ENCODE assay signal across 23 cellular contexts in the genomic region with DNA sequence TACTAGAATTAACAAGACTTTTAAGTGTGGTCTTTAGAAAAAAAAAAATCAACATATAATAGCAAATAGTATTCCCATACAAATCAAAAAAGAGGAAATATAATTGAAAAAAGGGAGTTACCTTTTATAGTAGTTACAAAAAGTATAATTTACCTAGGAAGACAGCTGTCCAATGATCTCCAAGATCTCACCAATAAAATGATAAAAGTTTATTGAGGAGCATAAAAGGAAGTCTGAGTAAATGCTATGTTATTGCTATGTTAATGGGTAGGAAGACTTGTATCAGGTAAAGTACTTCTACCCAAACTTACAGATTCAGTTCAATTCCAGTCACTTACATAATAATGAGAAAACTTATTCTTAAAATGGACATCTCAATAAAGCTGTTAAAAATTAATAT.
A peak's percentile ranks its signal among the peaks of the same experiment; 100 is the strongest.
DNase-seq lines count a peak whose midpoint lies in the region; ATAC-seq, FAIRE-seq and TF ChIP-seq lines count a peak whose summit lies in the region.
"Had no signal": no experiment of that assay in that cellular context is flagged by ENCODE, and none has a peak within 500 bp of the region (broad histone marks: within the 10 kb centered on the region; RNA-seq: fewer than 3 reads in every experiment).

No MANE protein-coding gene starts in this region.

- no peak for DNase-seq in left colon
- DNase-seq in small intestine: peak; percentile 11
- no peak for DNase-seq in COLO829 (ENCODE audit: low spot score)
- DNase-seq in pancreas: no peak
- no peak for DNase-seq in stimulated activated CD4-positive, alpha-beta T cell treated with anti-CD3 and anti-CD28 coated beads, Interleukin-4, amount 100 ng/mL, for 1 hour
- DNase-seq: AML-193; Caco-2; Calu3; CD4-positive, alpha-beta T cell; CD8-positive, alpha-beta memory T cell; DMS79; DND-41; EL; GF-D8 had no signal

- peak; percentile 69 for FAIRE-seq in G401.6 (lab: Jason Lieb, UNC)
- FAIRE-seq in colon (lab: Jason Lieb, UNC): peak; percentile 92
- peak; percentile 85 for FAIRE-seq in small intestine (lab: Jason Lieb, UNC)
- FAIRE-seq in pancreas (lab: Jason Lieb, UNC): no peak
- FAIRE-seq: D721Med, GM12891, GM19239 had no signal

- H3K9me3 ChIP-seq in small intestine (ENCODE audit: control insufficient read depth, low read depth) (no peaks in the 10 kb centered on the region), pancreas (no peaks in the 10 kb centered on the region)
- H3K9me3 ChIP-seq: A549; BLaER1 treated with 17β-estradiol and CSF1 and Interleukin-3, amounts not matched to agents 10 nM and 100 nM; Caco-2 had no signal

- intact Hi-C loops in left colon (cut with DNase I, micrococcal nuclease) (no loop called here), pancreas (cut with DNase I) (no loop called here)

- H3K4me3 ChIP-seq in small intestine (ENCODE audit: low read depth in 1 of 2, low read length in 2 of 2): no peak overlapping the region
- no peak overlapping the region for H3K4me3 ChIP-seq in pancreas
- H3K4me3 ChIP-seq: A549; BLaER1 treated with 17β-estradiol and CSF1 and Interleukin-3, amounts not matched to agents 10 nM and 100 nM had no signal

- H3K36me3 ChIP-seq in small intestine (ENCODE audit: control insufficient read depth in 2 of 2, insufficient read depth in 2 of 2, low read length in 2 of 2): peaks cover 0 to 2% of the 10 kb centered on the region in 2 donors
- no peaks in the 10 kb centered on the region for H3K36me3 ChIP-seq in pancreas
- H3K36me3 ChIP-seq: BLaER1 treated with 17β-estradiol and CSF1 and Interleukin-3, amounts not matched to agents 10 nM and 100 nM had no signal

- H3K27me3 ChIP-seq in small intestine (ENCODE audit: control insufficient read depth in 2 of 2, insufficient read depth in 2 of 2, low read length in 2 of 2) (no peaks in the 10 kb centered on the region), pancreas (no peaks in the 10 kb centered on the region)
- H3K27me3 ChIP-seq: BLaER1 treated with 17β-estradiol and CSF1 and Interleukin-3, amounts not matched to agents 10 nM and 100 nM had no signal

- peak; percentile 95 for ATAC-seq in left colon
- no peak for ATAC-seq in pancreas
- ATAC-seq: A549 had no signal

- no peak for TF ChIP-seq CTCF in pancreas (IDR thresholded peaks at IDR 0.05)

- H3K4me1 ChIP-seq in small intestine (ENCODE audit: control insufficient read depth in 2 of 2, insufficient read depth in 1 of 2, low read depth in 1 of 2, low read length in 1 of 2) (no peaks in the 10 kb centered on the region), pancreas (no peaks in the 10 kb centered on the region)
- H3K4me1 ChIP-seq: A549, Caco-2 had no signal

- H3K27ac ChIP-seq in small intestine (ENCODE audit: low read depth in 1 of 2, low read length in 1 of 2): no peak overlapping the region
- no peak overlapping the region for H3K27ac ChIP-seq in pancreas
- H3K27ac ChIP-seq: 22Rv1; A549; BLaER1 treated with 17β-estradiol and CSF1 and Interleukin-3, amounts not matched to agents 10 nM and 100 nM; C4-2B had no signal
